In the genomic region with DNA sequence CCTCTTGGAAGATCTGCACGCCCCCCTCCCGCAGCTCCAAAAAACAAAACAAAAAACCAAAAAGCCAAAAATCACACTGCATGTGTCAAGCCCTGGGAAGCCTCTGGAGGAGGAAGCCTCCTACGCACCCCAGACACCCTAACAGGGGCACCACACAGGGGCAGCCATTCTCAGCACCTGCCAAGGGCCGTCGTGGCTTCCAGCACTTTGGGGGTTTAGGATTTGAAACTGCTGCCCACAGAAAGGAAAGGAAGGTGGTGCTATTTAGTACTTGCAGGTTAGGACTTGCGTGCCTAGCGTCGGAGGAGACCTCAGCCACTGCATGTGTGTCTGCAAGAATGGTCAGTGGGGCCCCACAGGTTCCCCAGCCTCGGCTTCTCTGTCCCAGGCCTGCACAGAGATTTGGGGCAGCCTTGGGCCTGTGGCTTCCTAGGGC, we compare ENCODE assay signal across 10 cellular contexts. TPM values are rescaled to one million over a fixed set of nuclear protein-coding genes. Genes with fewer than 3 reads are reported as not detected.
A peak's percentile ranks its signal among the peaks of the same experiment; 100 is the strongest.
DNase-seq lines count a peak whose midpoint lies in the region; ATAC-seq and TF ChIP-seq lines count a peak whose summit lies in the region.
"Had no signal": no experiment of that assay in that cellular context is flagged by ENCODE, and none has a peak within 500 bp of the region (broad histone marks: within the 10 kb centered on the region; RNA-seq: fewer than 3 reads in every experiment).

No MANE protein-coding gene starts in this region.

- no peak for TF ChIP-seq EP300 in transverse colon (IDR thresholded peaks at IDR 0.05; ENCODE audit: low read depth)

- H3K4me1 ChIP-seq in transverse colon, result no peaks in the 10 kb centered on the region
- H3K4me1 ChIP-seq: BE2C had no signal

- no peaks in the 10 kb centered on the region for H3K9me3 Mint-ChIP-seq in natural killer cell treated with Interleukin-12 subunit alpha and Interleukin-12 subunit beta and Interleukin-15 and Interleukin-18, amount 100 ng/mL, for 72 hours
- H3K9me3 Mint-ChIP-seq in natural killer cell, result no peaks in the 10 kb centered on the region

- no peaks in the 10 kb centered on the region for H3K36me3 Mint-ChIP-seq in natural killer cell treated with Interleukin-12 subunit alpha and Interleukin-12 subunit beta and Interleukin-15 and Interleukin-18, amount 100 ng/mL, for 72 hours
- H3K36me3 Mint-ChIP-seq in natural killer cell, result no peaks in the 10 kb centered on the region

- H3K4me1 Mint-ChIP-seq in natural killer cell treated with Interleukin-12 subunit alpha and Interleukin-12 subunit beta and Interleukin-15 and Interleukin-18, amount 100 ng/mL, for 72 hours (ENCODE audit: low read depth in 2 of 2), result peaks cover 12 to 48% of the 10 kb centered on the region in 2 donors
- peaks cover 2 to 15% of the 10 kb centered on the region in 2 donors for H3K4me1 Mint-ChIP-seq in natural killer cell

- ATAC-seq in natural killer cell treated with Interleukin-12 subunit alpha and Interleukin-12 subunit beta and Interleukin-15 and Interleukin-18, amount 100 ng/mL, for 72 hours, result no peak
- ATAC-seq in natural killer cell (no peak), HG02973 (IDR thresholded peaks at IDR 0.05; ENCODE audit: unreplicated experiment) (peak; percentile 22), GM18858 (IDR thresholded peaks at IDR 0.05; ENCODE audit: unreplicated experiment) (no peak)

- no peak overlapping the region for H3K4me3 ChIP-seq in transverse colon
- H3K4me3 ChIP-seq: PC-9 had no signal

- DNase-seq in natural killer cell treated with Interleukin-12 subunit alpha and Interleukin-12 subunit beta and Interleukin-15 and Interleukin-18, amount 100 ng/mL, for 72 hours (ENCODE audit: low spot score), result no peak
- DNase-seq in natural killer cell (no peak), transverse colon (peak; percentile 6), SKM-1 (lab: John Stamatoyannopoulos, UW; ENCODE audit: unreplicated experiment) (no peak), NCI-H774 (lab: John Stamatoyannopoulos, UW) (no peak)
- peak; percentile 23 for DNase-seq in activated T-cell treated with anti-CD3 and anti-CD28 coated beads, Interleukin-2, amount 50 U/mL, for 1 hour
- DNase-seq: BE2C, PC-9 had no signal

- TF ChIP-seq CTCF in natural killer cell (IDR thresholded peaks at IDR 0.05) (no peak), transverse colon (IDR thresholded peaks at IDR 0.05) (no peak)

- no peaks in the 10 kb centered on the region for H3K36me3 ChIP-seq in transverse colon
- H3K36me3 ChIP-seq: BE2C had no signal

- H3K27ac ChIP-seq in transverse colon, result peak overlapping the region in 1 of 4 donors; percentile 21
- H3K27ac ChIP-seq: PC-9 had no signal

- no peaks in the 10 kb centered on the region for H3K27me3 ChIP-seq in transverse colon
- H3K27me3 ChIP-seq: BE2C had no signal

- WGBS in transverse colon (ENCODE audit: low coverage in 1 of 2), 2 donors, result 53 to 73% methylated on average over 7 to 9 of the region's 9 CpGs

- H3K27me3 Mint-ChIP-seq in natural killer cell treated with Interleukin-12 subunit alpha and Interleukin-12 subunit beta and Interleukin-15 and Interleukin-18, amount 100 ng/mL, for 72 hours, result peaks cover 26 to 36% of the 10 kb centered on the region in 2 donors
- peaks cover 48 to 54% of the 10 kb centered on the region in 2 donors for H3K27me3 Mint-ChIP-seq in natural killer cell (ENCODE audit: low read depth in 2 of 2)

- H3K9me3 ChIP-seq in transverse colon, result no peaks in the 10 kb centered on the region
- H3K9me3 ChIP-seq: BE2C had no signal

- no peak for TF ChIP-seq POLR2A in transverse colon (IDR thresholded peaks at IDR 0.05)

- peak overlapping the region; percentile 81 for H3K4me3 Mint-ChIP-seq in natural killer cell treated with Interleukin-12 subunit alpha and Interleukin-12 subunit beta and Interleukin-15 and Interleukin-18, amount 100 ng/mL, for 72 hours
- H3K4me3 Mint-ChIP-seq in natural killer cell, result no peak overlapping the region

- H3K27ac Mint-ChIP-seq in natural killer cell treated with Interleukin-12 subunit alpha and Interleukin-12 subunit beta and Interleukin-15 and Interleukin-18, amount 100 ng/mL, for 72 hours, result peak overlapping the region in 1 of 2 donors; percentile 78
- no peak overlapping the region for H3K27ac Mint-ChIP-seq in natural killer cell

- in situ Hi-C loops in transverse colon (cut with MboI; ENCODE audit: low pct_ligation_motif_present in 1 of 4, low pct_unique_long_range_greater_than_20kb in 1 of 4, low sequenced_read_pairs in 3 of 4), result no loop called here

- intact Hi-C loops in natural killer cell (cut with micrococcal nuclease), result no loop called here
- intact Hi-C loops in transverse colon (cut with DNase I; ENCODE audit: low total_unique reads), result no loop called here

RNA-seq across cellular contexts. Expression of a gene that starts 0.4 kb away (rescaled TPM):
- 1 to 10 TPM in 1 of 2 donors, under 1 TPM in 1; 0.26 to 5.5 TPM for total RNA-seq in natural killer cell treated with Interleukin-12 subunit alpha and Interleukin-12 subunit beta and Interleukin-15 and Interleukin-18, amount 100 ng/mL, for 72 hours
- 1 to 10 TPM in 1 of 3 donors, under 1 TPM in 2; 0.09 to 1.1 (median 0.40) TPM for total RNA-seq in natural killer cell
- total RNA-seq in transverse colon, result 10 to 100 TPM in 1 of 4 donors, 1 to 10 TPM in 2, under 1 TPM in 1; 0.40 to 16.1 (median 2.0) TPM
- total RNA-seq: PC-9 had no signal

Comparison
In these comparisons a context has a peak if more than half of its experiments do, and no peak if none do; other contexts are left out.
1. DNase-seq: peak in activated T-cell treated with anti-CD3 and anti-CD28 coated beads, Interleukin-2, amount 50 U/mL, for 1 hour (single experiment) and transverse colon (single experiment); none in natural killer cell treated with Interleukin-12 subunit alpha and Interleukin-12 subunit beta and Interleukin-15 and Interleukin-18, amount 100 ng/mL, for 72 hours (single experiment), natural killer cell (single experiment), SKM-1 (single experiment) and NCI-H774 (single experiment).